ENCODE assay signal across 16 cellular contexts in genomic region chr16:58107228-58107627, GRCh38. TPM values are rescaled to one million over a fixed set of nuclear protein-coding genes. Genes with fewer than 3 reads are reported as not detected.
DNase-seq lines count a peak whose midpoint lies in the region; ATAC-seq, FAIRE-seq and TF ChIP-seq lines count a peak whose summit lies in the region.
"Had no signal": no experiment of that assay in that cellular context is flagged by ENCODE, and none has a peak within 500 bp of the region (broad histone marks: within the 10 kb centered on the region; RNA-seq: fewer than 3 reads in every experiment).

No MANE protein-coding gene starts in this region.

- POLR2A ChIA-PET in HepG2 (lab: Yijun Ruan, JAX): no interaction called here

- FAIRE-seq in HepG2 (lab: Jason Lieb, UNC): no peak
- FAIRE-seq: GM12891 had no signal

- no peaks in the 10 kb centered on the region for H3K36me3 ChIP-seq in HepG2 (replicated peaks in 1 of 2; ENCODE audit: control insufficient read depth in 1 of 2, insufficient read depth in 2 of 2, low read length in 2 of 2)
- H3K36me3 ChIP-seq in right lobe of liver: no peaks in the 10 kb centered on the region
- H3K36me3 ChIP-seq in esophagus squamous epithelium: peaks cover 0 to 2% (median 0%) of the 10 kb centered on the region in 3 donors
- H3K36me3 ChIP-seq: MG63 had no signal

- no peak overlapping the region for H3K4me3 Mint-ChIP-seq in chondrocyte (ENCODE audit: unreplicated experiment)

- no peak overlapping the region for H2AFZ ChIP-seq in HepG2 (ENCODE audit: low read length)

- H3K36me3 Mint-ChIP-seq in chondrocyte (ENCODE audit: low read depth): peaks cover 1% of the 10 kb centered on the region

- no TSS peak for BruUV-seq in HepG2 (replicated peaks; lab: Mats Ljungman, UMichigan)

- H3K27me3 Mint-ChIP-seq in chondrocyte (ENCODE audit: low read depth): no peaks in the 10 kb centered on the region

- no peak overlapping the region for H3K27ac Mint-ChIP-seq in chondrocyte (ENCODE audit: unreplicated experiment)

- TF ChIP-seq RAD21 in HepG2 (CRISPR knock-in tag; IDR thresholded peaks at IDR 0.05): no peak

- no peak overlapping the region for H3K4me2 ChIP-seq in HepG2 (ENCODE audit: low read depth, low read length)

- TF ChIP-seq CTCF in HepG2 (CRISPR knock-in tag; IDR thresholded peaks at IDR 0.05): no peak
- TF ChIP-seq CTCF in right lobe of liver (IDR thresholded peaks at IDR 0.05): no peak
- TF ChIP-seq CTCF in chondrocyte (IDR thresholded peaks at IDR 0.05): peak; percentile 16
- TF ChIP-seq CTCF in fibroblast of the aortic adventitia (IDR thresholded peaks at IDR 0.05; ENCODE audit: insufficient read depth, low read length): peak; percentile 30
- no peak for TF ChIP-seq CTCF in esophagus squamous epithelium (IDR thresholded peaks at IDR 0.05)

- H3K9me3 ChIP-seq in HepG2 (ENCODE audit: low read length) (no peaks in the 10 kb centered on the region), right lobe of liver (no peaks in the 10 kb centered on the region), esophagus squamous epithelium (no peaks in the 10 kb centered on the region)
- H3K9me3 ChIP-seq: MG63 had no signal

- H3K27ac ChIP-seq in HepG2 (ENCODE audit: extremely low read length, insufficient read depth, low read length): no peak overlapping the region
- H3K27ac ChIP-seq in right lobe of liver: no peak overlapping the region
- no peak overlapping the region for H3K27ac ChIP-seq in esophagus squamous epithelium

- no peaks in the 10 kb centered on the region for H4K20me1 ChIP-seq in HepG2 (ENCODE audit: insufficient read depth, low read length)

- TF ChIP-seq EP300 in HepG2 (IDR thresholded peaks at IDR 0.05; ENCODE audit: low read depth in 2 of 2, low read length in 2 of 2) (no peak), HepG2 (CRISPR knock-in tag; IDR thresholded peaks at IDR 0.05; ENCODE audit: borderline replicate concordance) (no peak)

- DNase-seq in HepG2 (ENCODE audit: low spot score): no peak
- no peak for DNase-seq in right lobe of liver
- DNase-seq in chondrocyte (ENCODE audit: low spot score): no peak
- no peak for DNase-seq in fibroblast of the aortic adventitia (ENCODE audit: low read depth)
- no peak for DNase-seq in HuH-7 (ENCODE audit: low spot score)
- no peak for DNase-seq in SHP77 (lab: John Stamatoyannopoulos, UW)
- DNase-seq in esophagus squamous epithelium (lab: John Stamatoyannopoulos, UW): no peak
- DNase-seq: KG1, MG63, NCI-H1105, NCI-H187, NCI-H774 had no signal

- 0% methylated on average over 2 of the region's 2 CpGs for WGBS in HepG2 (ENCODE audit: low lambda C conversion rate)
- 77% methylated on average over 1 of the region's 2 CpGs for WGBS in right lobe of liver (ENCODE audit: insufficient coverage, low coverage, low lambda C conversion rate, missing lambda C conversion rate)
- 37 to 51% methylated on average over 2 of the region's 2 CpGs for WGBS in esophagus squamous epithelium, 2 donors

- peaks cover 6% of the 10 kb centered on the region; the same call in 1 of the 2 replicates for H3K4me1 ChIP-seq in HepG2 (ENCODE audit: insufficient read depth, low read length)
- H3K4me1 ChIP-seq in right lobe of liver: no peaks in the 10 kb centered on the region
- H3K4me1 ChIP-seq in esophagus squamous epithelium: no peaks in the 10 kb centered on the region

- H3K4me1 Mint-ChIP-seq in chondrocyte (ENCODE audit: low read depth): peaks cover 5% of the 10 kb centered on the region

- in situ Hi-C loops in HepG2 (cut with HindIII; ENCODE audit: extremely low pct_ligation_motif_present, low pct_unique_long_range_greater_than_20kb): no loop called here

- no peak overlapping the region for H3K4me3 ChIP-seq in HepG2 (replicated peaks in 1 of 3; ENCODE audit: insufficient read depth in 1 of 3, low read depth in 2 of 3, low read length in 3 of 3)
- no peak overlapping the region for H3K4me3 ChIP-seq in right lobe of liver
- H3K4me3 ChIP-seq in fibroblast of the aortic adventitia (ENCODE audit: low read depth, low read length): no peak overlapping the region
- H3K4me3 ChIP-seq in esophagus squamous epithelium: no peak overlapping the region
- H3K4me3 ChIP-seq: MG63 had no signal

- no peaks in the 10 kb centered on the region for H3K79me2 ChIP-seq in HepG2 (ENCODE audit: insufficient read depth, low read length)

- intact Hi-C loops in HepG2 (cut with micrococcal nuclease; ENCODE audit: unreplicated experiment) (no loop called here), right lobe of liver (cut with DNase I) (no loop called here), esophagus squamous epithelium (cut with DNase I) (no loop called here)

- CTCF ChIA-PET in HepG2 (lab: Yijun Ruan, JAX; ENCODE audit: low intra/inter-chr PET ratio, low total read pairs): no interaction called here

- H3K9me3 Mint-ChIP-seq in chondrocyte (ENCODE audit: low read depth): no peaks in the 10 kb centered on the region

- no peak overlapping the region for H3K9ac ChIP-seq in HepG2 (ENCODE audit: insufficient read depth, low read depth, low read length)

- H3K27me3 ChIP-seq in HepG2 (ENCODE audit: control insufficient read depth in 1 of 2, insufficient read depth in 2 of 2, low read length in 2 of 2) (no peaks in the 10 kb centered on the region), right lobe of liver (no peaks in the 10 kb centered on the region), esophagus squamous epithelium (no peaks in the 10 kb centered on the region)
- H3K27me3 ChIP-seq: MG63 had no signal

- ATAC-seq in HepG2 (peak; percentile 51), right lobe of liver (no peak), HG02798 (IDR thresholded peaks at IDR 0.05; ENCODE audit: poor library complexity, unreplicated experiment) (no peak)
- ATAC-seq: Panc1, Right ventricle myocardium inferior had no signal

- TF ChIP-seq POLR2A in HepG2 (IDR thresholded peaks at IDR 0.05; ENCODE audit: insufficient read depth in 1 of 2, low read depth in 2 of 2, low read length in 2 of 2) (no peak), right lobe of liver (IDR thresholded peaks at IDR 0.05) (no peak), esophagus squamous epithelium (IDR thresholded peaks at IDR 0.05) (no peak)

TF ChIP-seq in HepG2, 621 proteins besides CTCF, POLR2A, EP300 and RAD21:
- TF ChIP-seq CCAR2 (optimal IDR thresholded peaks at IDR 0.05; ENCODE audit: low read depth, low read length) (no peak), SYNCRIP (IDR thresholded peaks at IDR 0.05; ENCODE audit: insufficient read depth, low read depth, low read length) (no peak), ZNF724P (CRISPR knock-in tag; IDR thresholded peaks at IDR 0.05; ENCODE audit: borderline replicate concordance) (no peak), ZFP36L2 (CRISPR knock-in tag; IDR thresholded peaks at IDR 0.05) (no peak), ZSCAN20 (CRISPR knock-in tag; IDR thresholded peaks at IDR 0.05; ENCODE audit: borderline replicate concordance) (no peak), MBNL3 (CRISPR knock-in tag; conservative IDR thresholded peaks at IDR 0.05) (no peak), RXRA (CRISPR knock-in tag; IDR thresholded peaks at IDR 0.05) (no peak), RBAK (CRISPR knock-in tag; IDR thresholded peaks at IDR 0.05) (no peak)

RNA-seq across cellular contexts. Expression of gene CFAP20, which starts 22.0 kb away (rescaled TPM):
- total RNA-seq in HepG2 (2016; rRNA removed; fragmentation: Illumina TruSeq; extraction: Trizol): 87.4 and 103 TPM in 2 replicates
- total RNA-seq in HepG2 (2016; cell fraction: cytosol; rRNA removed; fragmentation: Illumina TruSeq; extraction: Trizol; ENCODE audit: low read depth): 20.4 and 23.7 TPM in 2 replicates
- 90.5 and 106 TPM in 2 replicates for total RNA-seq in HepG2 (2016; cell fraction: insoluble cytoplasmic fraction; rRNA removed; fragmentation: Illumina TruSeq; extraction: Trizol)
- total RNA-seq in HepG2 (2016; cell fraction: membrane; rRNA removed; fragmentation: Illumina TruSeq; extraction: Trizol): 20.9 and 22.6 TPM in 2 replicates
- 54.6 and 63.8 TPM in 2 replicates for total RNA-seq in HepG2 (2016; cell fraction: nucleus; rRNA removed; fragmentation: Illumina TruSeq; extraction: Trizol)
- 62.3 and 73.1 TPM in 2 replicates for polyA plus RNA-seq in HepG2 (2011; rRNA removed)
- polyA plus RNA-seq in HepG2 (2011; cell fraction: cytosol; rRNA removed): 55.6 and 61.8 TPM in 2 replicates
- polyA plus RNA-seq in HepG2 (2011; cell fraction: nucleus; rRNA removed): 43.8 and 64.6 TPM in 2 replicates
- polyA plus RNA-seq in HepG2 (2012): 38.8 and 48.5 TPM in 2 replicates
- 8.6 and 8.9 TPM in 2 replicates for polyA plus RNA-seq in HepG2 (2016; cell fraction: cytosol; fragmentation: Illumina TruSeq; extraction: Trizol; ENCODE audit: low read depth)
- 99.6 and 104 TPM in 2 replicates for polyA plus RNA-seq in HepG2 (2016; cell fraction: insoluble cytoplasmic fraction; fragmentation: Illumina TruSeq; extraction: Trizol; ENCODE audit: low read depth)
- 10.4 and 12.5 TPM in 2 replicates for polyA plus RNA-seq in HepG2 (2016; cell fraction: membrane; fragmentation: Illumina TruSeq; extraction: Trizol; ENCODE audit: low read depth)
- polyA plus RNA-seq in HepG2 (2016; cell fraction: nucleus; fragmentation: Illumina TruSeq; extraction: Trizol; ENCODE audit: insufficient read depth, low read depth): 91.7 and 107 TPM in 2 replicates
- polyA minus RNA-seq in HepG2 (2011; rRNA and poly(A)+ RNA removed; ENCODE audit: low replicate concordance): 62.6 and 62.7 TPM in 2 replicates
- polyA minus RNA-seq in HepG2 (2011; cell fraction: cytosol; rRNA and poly(A)+ RNA removed): 32.8 and 51.6 TPM in 2 replicates
- 30.4 and 37.3 TPM in 2 replicates for polyA minus RNA-seq in HepG2 (2011; cell fraction: nucleus; rRNA and poly(A)+ RNA removed)
- total RNA-seq in right lobe of liver: 10 to 100 TPM in 5 of 6 experiments, 1 to 10 TPM in 1; 7.8 to 38.7 (median 18.1) TPM
- total RNA-seq in chondrocyte: 26.0 to 32.9 TPM (median 26.5 TPM) in 3 replicates
- 13.4 and 35.7 TPM in 2 replicates for total RNA-seq in fibroblast of the aortic adventitia (ENCODE audit: low replicate concordance)
- total RNA-seq in esophagus squamous epithelium: 10 to 100 TPM; 26.9 to 33.6 (median 32.0) TPM

Comparison
In these comparisons a context has a peak if more than half of its experiments do, and no peak if none do; other contexts are left out.
1. CTCF ChIP-seq: peak in chondrocyte (single experiment) and fibroblast of the aortic adventitia (single experiment); none in HepG2 (single experiment), right lobe of liver (0 of 4) and esophagus squamous epithelium (0 of 6).